In genomic region chr9:36147441-36148175, GRCh38 we compare ENCODE assay signal across 2 cellular contexts.
TF ChIP-seq lines count a peak whose summit lies in the region.

No MANE protein-coding gene starts in this region.

TF ChIP-seq in SK-N-SH, 30 proteins besides CTCF, POLR2A, EP300 and RAD21 (continued from another document):
- TF ChIP-seq PBX3 (IDR thresholded peaks at IDR 0.05) = no peak
- TF ChIP-seq NRF1 (IDR thresholded peaks at IDR 0.05; ENCODE audit: low read depth, low read length) = no peak
- no peak for TF ChIP-seq FOSL2 (IDR thresholded peaks at IDR 0.05; ENCODE audit: borderline replicate concordance, low read depth)
- no peak for TF ChIP-seq YY1 (IDR thresholded peaks at IDR 0.05; ENCODE audit: low read depth)
TF ChIP-seq in SK-N-SH: peak in this region for 0.

TF ChIP-seq in SK-N-SH treated with all-trans-retinoic acid at 6 μM for 48 hours, 23 proteins besides CTCF, POLR2A, EP300 and RAD21 (continued from another document):
- no peak for TF ChIP-seq CSDC2 (CRISPR knock-in tag; IDR thresholded peaks at IDR 0.05)
